ENCODE assay signal across 8 cellular contexts in genomic region chr15:74240002-74240568, GRCh38. TPM values are rescaled to one million over a fixed set of nuclear protein-coding genes. Genes with fewer than 3 reads are reported as not detected.
A peak's percentile ranks its signal among the peaks of the same experiment; 100 is the strongest.
DNase-seq lines count a peak whose midpoint lies in the region; ATAC-seq and TF ChIP-seq lines count a peak whose summit lies in the region.

No MANE protein-coding gene starts in this region.

- peak; percentile 80 for TF ChIP-seq CTCF in BE2C (IDR thresholded peaks at IDR 0.05; ENCODE audit: low read depth, low read length)
- TF ChIP-seq CTCF in NB4 (IDR thresholded peaks at IDR 0.05; ENCODE audit: low read depth, low read length), result peak; percentile 11

- H3K4me3 ChIP-seq in BE2C (ENCODE audit: low read depth, low read length), result no peak overlapping the region
- H3K4me3 ChIP-seq in NB4 (ENCODE audit: low read depth, low read length), result no peak overlapping the region
- H3K4me3 ChIP-seq in SK-N-MC, result peak overlapping the region; percentile 23; the same call in 1 of the 2 replicates

- peak overlapping the region; percentile 79 for H3K27ac ChIP-seq in SK-N-MC

- no peak for TF ChIP-seq POLR2A in NB4 (IDR thresholded peaks at IDR 0.05; ENCODE audit: extremely low read depth, insufficient read length)
- no peak for TF ChIP-seq POLR2A in erythroblast (IDR thresholded peaks at IDR 0.05; ENCODE audit: low read length)

- peaks cover 55% of the 10 kb centered on the region for H3K4me1 ChIP-seq in BE2C

- ATAC-seq in GM18519 (IDR thresholded peaks at IDR 0.05; ENCODE audit: low FRiP score, unreplicated experiment) (no peak), GM19023 (IDR thresholded peaks at IDR 0.05; ENCODE audit: unreplicated experiment) (no peak)

- no peak overlapping the region for H3K9ac ChIP-seq in SK-N-MC (ENCODE audit: insufficient read length)

- H3K36me3 ChIP-seq in BE2C (no peaks in the 10 kb centered on the region), SK-N-MC (ENCODE audit: insufficient read depth, low read length) (no peaks in the 10 kb centered on the region)

- no peaks in the 10 kb centered on the region for H3K27me3 ChIP-seq in BE2C

- DNase-seq in BE2C, result peak; percentile 99
- DNase-seq in NB4 (ENCODE audit: low read depth), result peak; percentile 26
- DNase-seq in SK-N-MC (ENCODE audit: low read depth, low spot score), result peak; percentile 55
- peak; percentile 24 for DNase-seq in foreskin melanocyte
- DNase-seq in renal cortical epithelial cell (ENCODE audit: low read depth), result peak; percentile 98
- no peak for DNase-seq in erythroblast (lab: John Stamatoyannopoulos, UW)

- no peaks in the 10 kb centered on the region for H3K9me3 ChIP-seq in BE2C
- H3K9me3 ChIP-seq in SK-N-MC (ENCODE audit: low read depth, low read length), result no peaks in the 10 kb centered on the region

RNA-seq across cellular contexts. Expression of gene CCDC33, which starts 4.0 kb away (rescaled TPM):
- 8.9 TPM for polyA plus RNA-seq in BE2C (2012; ENCODE audit: insufficient read depth, insufficient read length, low read depth)
- not detected in 2 replicates for total RNA-seq in renal cortical epithelial cell

RNA-seq across cellular contexts. Expression of gene STRA6, which starts 37.5 kb away (rescaled TPM):
- polyA plus RNA-seq in BE2C (2012; ENCODE audit: insufficient read depth, insufficient read length, low read depth), result 351 TPM
- total RNA-seq in renal cortical epithelial cell, result 0.45 and 0.69 TPM in 2 replicates

Comparison
In these comparisons a context has a peak if more than half of its experiments do, and no peak if none do; other contexts are left out.
1. DNase-seq: peak in BE2C (single experiment), NB4 (single experiment), SK-N-MC (single experiment), foreskin melanocyte (single experiment) and renal cortical epithelial cell (single experiment); none in erythroblast (0 of 2).